Comparison of ENCODE assay signal across 24 cellular contexts in genomic region chr10:31477584-31477983, GRCh38.
"Had no signal": no experiment of that assay in that cellular context is flagged by ENCODE, and none has a peak within 500 bp of the region (broad histone marks: within the 10 kb centered on the region; RNA-seq: fewer than 3 reads in every experiment).

No MANE protein-coding gene starts in this region.

- H3K4me3 ChIP-seq: adrenal gland, ascending aorta, breast epithelium, lower lobe of right lung, right lobe of liver, skin epidermis, tibial artery had no signal

- H3K4me1 ChIP-seq: adrenal gland, ascending aorta, breast epithelium, lower lobe of right lung, right lobe of liver, tibial artery had no signal

- ATAC-seq: activated CD8-positive, alpha-beta memory T cell treated with anti-CD3 and anti-CD28 coated beads, Interleukin-2, amount 10 ng/mL, durations not matched to agents 7 days and 5 days; activated CD8-positive, alpha-beta T cell treated with anti-CD3 and anti-CD28 coated beads for 36 hours; activated naive CD4-positive, alpha-beta T cell treated with anti-CD3 and anti-CD28 coated beads, Interleukin-2, amount 50 U/mL, for 72 hours; left lobe of liver; lower lobe of right lung; right lobe of liver; T-cell had no signal

- H3K27me3 ChIP-seq: adrenal gland, ascending aorta, breast epithelium, right lobe of liver, tibial artery had no signal

- H3K27ac Mint-ChIP-seq: activated CD4-positive, alpha-beta T cell treated with anti-CD3 and anti-CD28 coated beads, Interleukin-2, amount 10 ng/mL, durations not matched to agents 7 days and 5 days; activated CD8-positive, alpha-beta memory T cell treated with anti-CD3 and anti-CD28 coated beads, Interleukin-2, amount 10 ng/mL, durations not matched to agents 7 days and 5 days; activated CD8-positive, alpha-beta T cell treated with anti-CD3 and anti-CD28 coated beads for 36 hours; activated naive CD4-positive, alpha-beta T cell treated with anti-CD3 and anti-CD28 coated beads, Interleukin-2, amount 50 U/mL, for 72 hours; stimulated activated naive CD8-positive, alpha-beta T cell treated with anti-CD3 and anti-CD28 coated beads, Interleukin-15, Interleukin-2, amounts not matched to agents 100 ng/mL and 50 ng/mL, for 24 hours; T-cell; T-helper 2 cell treated with Interferon-gamma antibody and Interleukin-4, amounts not matched to agents 5 μg/mL and 100 μg/mL, for 36 hours had no signal

- H3K36me3 ChIP-seq: adrenal gland, ascending aorta, breast epithelium, lower lobe of right lung, right lobe of liver, tibial artery had no signal

- DNase-seq: activated CD4-positive, alpha-beta T cell treated with anti-CD3 and anti-CD28 coated beads, Interleukin-2, amount 10 ng/mL, durations not matched to agents 7 days and 5 days; activated CD4-positive, CD25-positive, alpha-beta regulatory T cell treated with anti-CD3 and anti-CD28 coated beads, Interleukin-2, amount 50 U/mL, for 72 hours; activated CD8-positive, alpha-beta memory T cell treated with anti-CD3 and anti-CD28 coated beads, Interleukin-2, amount 10 ng/mL, durations not matched to agents 7 days and 5 days; activated CD8-positive, alpha-beta T cell treated with anti-CD3 and anti-CD28 coated beads for 36 hours; activated gamma-delta T cell treated with Interleukin-2 at 50 U/mL for 16 hours; activated T-cell treated with anti-CD3 and anti-CD28 coated beads for 4 hours; adrenal gland; effector CD8-positive, alpha-beta T cell; lower lobe of right lung; naive B cell; nucleus accumbens; posterior cingulate gyrus; right lobe of liver; stimulated activated CD4-positive, alpha-beta T cell treated with anti-CD3 and anti-CD28 coated beads, Interleukin-1b, Interleukin-23, amount 100 ng/mL, for 48 hours; T-cell; tibial artery had no signal

- H3K9me3 ChIP-seq: adrenal gland, lower lobe of right lung had no signal

- H3K27ac ChIP-seq: adrenal gland, ascending aorta, breast epithelium, lower lobe of right lung, right lobe of liver, skin epidermis, tibial artery, VCaP had no signal

- H3K27me3 Mint-ChIP-seq: activated CD4-positive, alpha-beta T cell treated with anti-CD3 and anti-CD28 coated beads, Interleukin-2, amount 10 ng/mL, durations not matched to agents 7 days and 5 days; activated CD8-positive, alpha-beta memory T cell treated with anti-CD3 and anti-CD28 coated beads, Interleukin-2, amount 10 ng/mL, durations not matched to agents 7 days and 5 days; activated CD8-positive, alpha-beta T cell treated with anti-CD3 and anti-CD28 coated beads for 36 hours; naive B cell; stimulated activated naive CD8-positive, alpha-beta T cell treated with anti-CD3 and anti-CD28 coated beads, Interleukin-15, Interleukin-2, amounts not matched to agents 100 ng/mL and 50 ng/mL, for 24 hours; T-cell had no signal

- H3K4me3 Mint-ChIP-seq: activated CD4-positive, alpha-beta T cell treated with anti-CD3 and anti-CD28 coated beads, Interleukin-2, amount 10 ng/mL, durations not matched to agents 7 days and 5 days; activated CD8-positive, alpha-beta memory T cell treated with anti-CD3 and anti-CD28 coated beads, Interleukin-2, amount 10 ng/mL, durations not matched to agents 7 days and 5 days; activated CD8-positive, alpha-beta T cell treated with anti-CD3 and anti-CD28 coated beads for 36 hours; naive B cell; stimulated activated naive CD8-positive, alpha-beta T cell treated with anti-CD3 and anti-CD28 coated beads, Interleukin-15, Interleukin-2, amounts not matched to agents 100 ng/mL and 50 ng/mL, for 24 hours; T-cell; T-helper 2 cell treated with Interferon-gamma antibody and Interleukin-4, amounts not matched to agents 5 μg/mL and 100 μg/mL, for 36 hours had no signal

- H3K4me1 Mint-ChIP-seq: activated CD4-positive, alpha-beta T cell treated with anti-CD3 and anti-CD28 coated beads, Interleukin-2, amount 10 ng/mL, durations not matched to agents 7 days and 5 days; activated CD8-positive, alpha-beta memory T cell treated with anti-CD3 and anti-CD28 coated beads, Interleukin-2, amount 10 ng/mL, durations not matched to agents 7 days and 5 days; naive B cell had no signal
